Comparison of ENCODE assay signal across 8 cellular contexts in the genomic region with DNA sequence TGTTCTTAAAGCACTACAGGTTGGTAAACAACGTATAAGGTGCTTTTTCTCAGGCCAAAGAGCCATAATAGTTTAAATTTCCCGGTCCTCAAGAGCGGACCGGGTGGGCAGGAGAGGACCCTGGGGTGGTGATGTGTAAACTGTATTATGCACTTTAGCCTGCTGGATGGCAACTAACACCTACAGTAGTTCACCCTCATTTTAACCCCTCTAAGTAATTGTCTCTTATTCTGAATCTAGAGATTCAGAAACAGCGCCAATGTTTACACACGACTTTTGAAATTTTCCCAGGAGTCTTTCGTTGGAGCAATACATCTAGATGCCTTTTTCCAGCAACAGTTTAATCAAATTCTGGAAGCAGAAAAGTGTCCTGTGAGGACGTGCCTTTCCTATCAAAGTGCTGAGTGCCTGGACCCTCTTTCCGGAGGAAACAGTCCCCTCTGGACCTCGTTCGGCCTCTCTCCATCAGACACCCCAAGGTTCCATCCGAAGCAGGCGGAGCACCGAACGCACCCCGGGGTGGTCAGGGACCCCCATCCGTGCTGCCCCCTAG. TPM values are rescaled to one million over a fixed set of nuclear protein-coding genes. Genes with fewer than 3 reads are reported as not detected.
DNase-seq lines count a peak whose midpoint lies in the region; ATAC-seq and TF ChIP-seq lines count a peak whose summit lies in the region.

No MANE protein-coding gene starts in this region.

- POLR2A ChIA-PET in naive thymus-derived CD4-positive, alpha-beta T cell (lab: Charles Lee): no interaction called here

- intact Hi-C loops in naive thymus-derived CD4-positive, alpha-beta T cell (cut with micrococcal nuclease): loop anchor here in 1 of 2 donors (2.0 kb wide), 1 partner anchor 399 kb away; no protein-coding TSS in a partner anchor

- peak overlapping the region; percentile 9 to 81 (median 66) for H3K4me3 Mint-ChIP-seq in naive thymus-derived CD4-positive, alpha-beta T cell

- TF ChIP-seq CTCF in AG10803 (conservative IDR thresholded peaks at IDR 0.05; ENCODE audit: low read length): no peak
- TF ChIP-seq CTCF in coronary artery (IDR thresholded peaks at IDR 0.05): no peak

- H3K4me1 Mint-ChIP-seq in naive thymus-derived CD4-positive, alpha-beta T cell: peaks cover 0 to 13% (median 8%) of the 10 kb centered on the region in 7 donors

- H3K9me3 Mint-ChIP-seq in naive thymus-derived CD4-positive, alpha-beta T cell: no peaks in the 10 kb centered on the region

- no peak for ATAC-seq in naive thymus-derived CD4-positive, alpha-beta T cell
- ATAC-seq in HG03571 (IDR thresholded peaks at IDR 0.05; ENCODE audit: unreplicated experiment) (no peak), GM21619 (IDR thresholded peaks at IDR 0.05; ENCODE audit: unreplicated experiment) (no peak), HG03439 (IDR thresholded peaks at IDR 0.05; ENCODE audit: unreplicated experiment) (no peak)

- H3K27ac ChIP-seq in HUES64 (ENCODE audit: low read depth, low read length) (peak overlapping the region; percentile 84; the same call in 1 of the 2 replicates), coronary artery (no peak overlapping the region)
- no peak overlapping the region for H3K27ac ChIP-seq in naive thymus-derived CD4-positive, alpha-beta T cell (ENCODE audit: low read depth, low read length)

- 10% methylated on average over 17 of the region's 17 CpGs for WGBS in HUES64

- DNase-seq in AG10803 (ENCODE audit: low read depth): no peak
- no peak for DNase-seq in coronary artery (ENCODE audit: low spot score)
- DNase-seq in naive thymus-derived CD4-positive, alpha-beta T cell: no peak
- DNase-seq in stimulated activated CD4-positive, alpha-beta T cell treated with anti-CD3 and anti-CD28 coated beads, Interleukin-12 subunit alpha, Interleukin-12 subunit beta, amount 100 ng/mL, for 4 hours: no peak

- H3K27me3 ChIP-seq in HUES64 (ENCODE audit: insufficient read depth, low read length): peaks cover 19% of the 10 kb centered on the region; the same call in 1 of the 2 replicates
- peaks cover 0 to 5% of the 10 kb centered on the region in 2 donors for H3K27me3 ChIP-seq in naive thymus-derived CD4-positive, alpha-beta T cell (ENCODE audit: control insufficient read depth in 2 of 2, insufficient read depth in 2 of 2, low read length in 2 of 2)

- peaks cover 26% of the 10 kb centered on the region for H3K4me1 ChIP-seq in HUES64 (ENCODE audit: insufficient read depth, low read length)
- no peaks in the 10 kb centered on the region for H3K4me1 ChIP-seq in naive thymus-derived CD4-positive, alpha-beta T cell (ENCODE audit: control insufficient read depth in 2 of 2, insufficient read depth in 2 of 2, low read length in 2 of 2)

- no peaks in the 10 kb centered on the region for H3K9me3 ChIP-seq in HUES64 (ENCODE audit: insufficient read depth, low read depth, low read length)
- H3K9me3 ChIP-seq in naive thymus-derived CD4-positive, alpha-beta T cell (ENCODE audit: control insufficient read depth in 2 of 3, low read length in 3 of 3): no peaks in the 10 kb centered on the region

- no peak overlapping the region for H3K27ac Mint-ChIP-seq in naive thymus-derived CD4-positive, alpha-beta T cell

- H3K4me3 ChIP-seq in AG10803 (ENCODE audit: low read length) (peak overlapping the region; percentile 56; the same call in 1 of the 2 replicates), HUES64 (ENCODE audit: low read length) (peak overlapping the region; percentile 97), coronary artery (peak overlapping the region; percentile 70)
- no peak overlapping the region for H3K4me3 ChIP-seq in naive thymus-derived CD4-positive, alpha-beta T cell (ENCODE audit: low read length)

- H3K9ac ChIP-seq in HUES64 (ENCODE audit: low read depth, low read length): peak overlapping the region; percentile 90

- CTCF ChIA-PET in naive thymus-derived CD4-positive, alpha-beta T cell (lab: Charles Lee): no interaction called here

- H3K36me3 Mint-ChIP-seq in naive thymus-derived CD4-positive, alpha-beta T cell: no peaks in the 10 kb centered on the region

- no peaks in the 10 kb centered on the region for H3K36me3 ChIP-seq in HUES64 (ENCODE audit: insufficient read depth, low read length)
- H3K36me3 ChIP-seq in naive thymus-derived CD4-positive, alpha-beta T cell (ENCODE audit: control insufficient read depth in 2 of 3, insufficient read depth in 3 of 3, low read length in 3 of 3): no peaks in the 10 kb centered on the region

- H3K27me3 Mint-ChIP-seq in naive thymus-derived CD4-positive, alpha-beta T cell: peaks cover 23 to 71% (median 46%) of the 10 kb centered on the region in 5 donors

RNA-seq across cellular contexts. Expression of gene OCLN, which starts 0.7 kb away (rescaled TPM):
- polyA plus RNA-seq in HUES64 (2013, experiment 1 of 2): 25.3 TPM
- polyA plus RNA-seq in HUES64 (2013, experiment 2 of 2): 29.2 TPM
- total RNA-seq in naive thymus-derived CD4-positive, alpha-beta T cell: 1 to 10 TPM in 4 of 5 experiments, under 1 TPM in 1; 0.44 to 8.5 (median 6.2) TPM
- polyA plus RNA-seq in naive thymus-derived CD4-positive, alpha-beta T cell: under 1 TPM; 0.07 to 0.12 TPM
